Comparison of ENCODE assay signal across 16 cellular contexts in genomic region chr18:62839874-62840713, GRCh38.
DNase-seq lines count a peak whose midpoint lies in the region; ATAC-seq and TF ChIP-seq lines count a peak whose summit lies in the region.
"Had no signal": no experiment of that assay in that cellular context is flagged by ENCODE, and none has a peak within 500 bp of the region (broad histone marks: within the 10 kb centered on the region; RNA-seq: fewer than 3 reads in every experiment).

No MANE protein-coding gene starts in this region.

- peaks cover 33% of the 10 kb centered on the region for H3K4me1 ChIP-seq in body of pancreas
- peaks cover 0 to 34% (median 4%) of the 10 kb centered on the region in 4 donors for H3K4me1 ChIP-seq in right lobe of liver
- H3K4me1 ChIP-seq in right cardiac atrium (ENCODE audit: control insufficient read depth, insufficient read depth, low read length) = no peaks in the 10 kb centered on the region
- H3K4me1 ChIP-seq in heart left ventricle = peaks cover 0 to 7% (median 0%) of the 10 kb centered on the region in 12 donors
- H3K4me1 ChIP-seq: BE2C, colonic mucosa, uterus had no signal

- H3K4me1 Mint-ChIP-seq in HFFc6 (ENCODE audit: low read depth) (peaks cover 10% of the 10 kb centered on the region), type B pancreatic cell (ENCODE audit: unreplicated experiment) (no peaks in the 10 kb centered on the region)

- 78 to 79% methylated on average over 2 of the region's 2 CpGs for WGBS in body of pancreas, 2 donors
- 25% methylated on average over 2 of the region's 2 CpGs for WGBS in right lobe of liver (ENCODE audit: insufficient coverage, low coverage, low lambda C conversion rate, missing lambda C conversion rate)
- 95% methylated on average over 2 of the region's 2 CpGs for WGBS in right cardiac atrium
- 96 to 97% (median 96%) methylated on average over 2 of the region's 2 CpGs for WGBS in heart left ventricle, 4 donors

- H3K27me3 Mint-ChIP-seq in HFFc6 (ENCODE audit: insufficient read depth) (no peaks in the 10 kb centered on the region), type B pancreatic cell (no peaks in the 10 kb centered on the region)
- H3K27me3 Mint-ChIP-seq: activated naive CD8-positive, alpha-beta T cell treated with anti-CD3 and anti-CD28 coated beads, Interleukin-2, amount 50 U/mL, for 24 hours had no signal

- DNase-seq in ELR (ENCODE audit: low read depth) (peak; percentile 49), HFFc6 (no peak), body of pancreas (no peak), right lobe of liver (no peak), type B pancreatic cell (ENCODE audit: extremely low spot score, unreplicated experiment) (no peak), right cardiac atrium (no peak), heart left ventricle (no peak)
- no peak for DNase-seq in stimulated activated CD4-positive, alpha-beta T cell treated with anti-CD3 and anti-CD28 coated beads, Interleukin-12 subunit alpha, Interleukin-12 subunit beta, amount 100 ng/mL, for 4 hours
- DNase-seq: activated naive CD8-positive, alpha-beta T cell treated with anti-CD3 and anti-CD28 coated beads, Interleukin-2, amount 50 U/mL, for 24 hours; BE2C; colonic mucosa; DND-41; NCI-H1930; NK-92 treated with Interleukin-12 subunit alpha and Interleukin-12 subunit beta, amount 100 ng/mL, for 24 hours; stimulated activated CD8-positive, alpha-beta memory T cell treated with anti-CD3 and anti-CD28 coated beads, Interleukin-4, amount 100 ng/mL, for 48 hours; uterus had no signal

- H3K4me3 ChIP-seq in body of pancreas (no peak overlapping the region), right lobe of liver (no peak overlapping the region), right cardiac atrium (ENCODE audit: low read length) (no peak overlapping the region), heart left ventricle (no peak overlapping the region)
- H3K4me3 ChIP-seq: colonic mucosa, uterus had no signal

- H3K9me3 ChIP-seq in body of pancreas (no peaks in the 10 kb centered on the region), right lobe of liver (no peaks in the 10 kb centered on the region), right cardiac atrium (ENCODE audit: control insufficient read depth, low read length) (no peaks in the 10 kb centered on the region), heart left ventricle (no peaks in the 10 kb centered on the region)
- H3K9me3 ChIP-seq: BE2C, colonic mucosa, uterus had no signal

- H3K27ac Mint-ChIP-seq in HFFc6 (peak overlapping the region; percentile 16; the same call in 1 of the 2 replicates), type B pancreatic cell (no peak overlapping the region)
- H3K27ac Mint-ChIP-seq: activated naive CD8-positive, alpha-beta T cell treated with anti-CD3 and anti-CD28 coated beads, Interleukin-2, amount 50 U/mL, for 24 hours had no signal

- H3K36me3 Mint-ChIP-seq in HFFc6 (ENCODE audit: low read depth) (no peaks in the 10 kb centered on the region), type B pancreatic cell (peaks cover 11% of the 10 kb centered on the region)

- peak; percentile 27 for ATAC-seq in body of pancreas
- ATAC-seq in right lobe of liver = peak; percentile 72 to 80 (median 78)
- no peak for ATAC-seq in right cardiac atrium
- ATAC-seq in heart left ventricle = no peak
- ATAC-seq: activated naive CD8-positive, alpha-beta T cell treated with anti-CD3 and anti-CD28 coated beads, Interleukin-2, amount 50 U/mL, for 24 hours had no signal

- H3K4me3 Mint-ChIP-seq in HFFc6 (no peak overlapping the region), type B pancreatic cell (no peak overlapping the region)
- H3K4me3 Mint-ChIP-seq: activated naive CD8-positive, alpha-beta T cell treated with anti-CD3 and anti-CD28 coated beads, Interleukin-2, amount 50 U/mL, for 24 hours had no signal

- H3K36me3 ChIP-seq in body of pancreas (replicated peaks in 1 of 2; ENCODE audit: insufficient read depth in 1 of 2, low read depth in 2 of 2) (no peaks in the 10 kb centered on the region), right lobe of liver (no peaks in the 10 kb centered on the region), heart left ventricle (peaks cover 0 to 4% (median 0%) of the 10 kb centered on the region in 9 donors)
- H3K36me3 ChIP-seq: BE2C, colonic mucosa, uterus had no signal

- intact Hi-C loops in body of pancreas (cut with DNase I) (no loop called here), right lobe of liver (cut with DNase I) (no loop called here), right cardiac atrium (cut with DNase I) (no loop called here), heart left ventricle (cut with DNase I) (no loop called here)

- H3K27me3 ChIP-seq in body of pancreas (no peaks in the 10 kb centered on the region), right lobe of liver (no peaks in the 10 kb centered on the region), right cardiac atrium (ENCODE audit: control insufficient read depth, insufficient read depth) (no peaks in the 10 kb centered on the region), heart left ventricle (no peaks in the 10 kb centered on the region)
- H3K27me3 ChIP-seq: BE2C, colonic mucosa, uterus had no signal

- H3K9me3 Mint-ChIP-seq in HFFc6 (no peaks in the 10 kb centered on the region), type B pancreatic cell (no peaks in the 10 kb centered on the region)
- H3K9me3 Mint-ChIP-seq: activated naive CD8-positive, alpha-beta T cell treated with anti-CD3 and anti-CD28 coated beads, Interleukin-2, amount 50 U/mL, for 24 hours had no signal

- H3K27ac ChIP-seq in body of pancreas (peak overlapping the region in 2 of 4 donors; percentile 6 to 45), right lobe of liver (peak overlapping the region in 2 of 3 donors; percentile 56 to 73), right cardiac atrium (ENCODE audit: low read length) (no peak overlapping the region), heart left ventricle (no peak overlapping the region)
- H3K27ac ChIP-seq: colonic mucosa, uterus had no signal

- no peak for TF ChIP-seq CTCF in HFFc6 (IDR thresholded peaks at IDR 0.05)
- no peak for TF ChIP-seq CTCF in body of pancreas (IDR thresholded peaks at IDR 0.05)
- no peak for TF ChIP-seq CTCF in right lobe of liver (IDR thresholded peaks at IDR 0.05)
- TF ChIP-seq CTCF in type B pancreatic cell (conservative IDR thresholded peaks at IDR 0.05) = no peak
- TF ChIP-seq CTCF in heart left ventricle (IDR thresholded peaks at IDR 0.05) = no peak

- TF ChIP-seq POLR2A in body of pancreas (IDR thresholded peaks at IDR 0.05) (no peak), right lobe of liver (IDR thresholded peaks at IDR 0.05) (no peak), heart left ventricle (IDR thresholded peaks at IDR 0.05) (no peak)

Comparison
In these comparisons a context has a peak if more than half of its experiments do, and no peak if none do; other contexts are left out.
1. ATAC-seq: peak in body of pancreas (single experiment) and right lobe of liver (4 of 4); none in right cardiac atrium (0 of 2) and heart left ventricle (0 of 4).
2. H3K27ac ChIP-seq: peak in right lobe of liver (2 of 3); none in right cardiac atrium (single experiment) and heart left ventricle (0 of 12).